3 cellular contexts compared by ENCODE assay signal in the genomic region with DNA sequence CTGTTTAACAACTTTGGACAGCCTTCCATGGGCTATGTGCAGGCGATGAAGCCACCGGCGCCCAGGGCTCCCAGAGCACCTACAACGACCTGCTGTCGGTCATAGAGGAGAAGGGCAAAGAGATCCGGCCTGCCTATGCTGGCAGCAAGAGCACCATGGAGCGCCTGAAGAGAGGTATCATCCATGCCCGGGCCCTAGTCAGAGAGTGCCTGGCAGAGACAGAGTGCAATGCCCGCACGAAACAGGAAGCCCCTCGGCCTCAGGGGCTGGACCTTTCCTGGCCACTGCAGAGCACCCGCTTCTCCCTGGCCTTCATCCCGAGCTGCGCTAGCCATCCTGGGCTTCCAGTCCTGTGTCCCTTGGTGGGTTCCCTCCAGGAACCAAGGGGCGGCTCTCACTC.
TF ChIP-seq lines count a peak whose summit lies in the region.

No MANE protein-coding gene starts in this region.

TF ChIP-seq in GM23338, 12 proteins besides CTCF, POLR2A, EP300 and RAD21 (continues in another document):
- TF ChIP-seq, protein P1, sequence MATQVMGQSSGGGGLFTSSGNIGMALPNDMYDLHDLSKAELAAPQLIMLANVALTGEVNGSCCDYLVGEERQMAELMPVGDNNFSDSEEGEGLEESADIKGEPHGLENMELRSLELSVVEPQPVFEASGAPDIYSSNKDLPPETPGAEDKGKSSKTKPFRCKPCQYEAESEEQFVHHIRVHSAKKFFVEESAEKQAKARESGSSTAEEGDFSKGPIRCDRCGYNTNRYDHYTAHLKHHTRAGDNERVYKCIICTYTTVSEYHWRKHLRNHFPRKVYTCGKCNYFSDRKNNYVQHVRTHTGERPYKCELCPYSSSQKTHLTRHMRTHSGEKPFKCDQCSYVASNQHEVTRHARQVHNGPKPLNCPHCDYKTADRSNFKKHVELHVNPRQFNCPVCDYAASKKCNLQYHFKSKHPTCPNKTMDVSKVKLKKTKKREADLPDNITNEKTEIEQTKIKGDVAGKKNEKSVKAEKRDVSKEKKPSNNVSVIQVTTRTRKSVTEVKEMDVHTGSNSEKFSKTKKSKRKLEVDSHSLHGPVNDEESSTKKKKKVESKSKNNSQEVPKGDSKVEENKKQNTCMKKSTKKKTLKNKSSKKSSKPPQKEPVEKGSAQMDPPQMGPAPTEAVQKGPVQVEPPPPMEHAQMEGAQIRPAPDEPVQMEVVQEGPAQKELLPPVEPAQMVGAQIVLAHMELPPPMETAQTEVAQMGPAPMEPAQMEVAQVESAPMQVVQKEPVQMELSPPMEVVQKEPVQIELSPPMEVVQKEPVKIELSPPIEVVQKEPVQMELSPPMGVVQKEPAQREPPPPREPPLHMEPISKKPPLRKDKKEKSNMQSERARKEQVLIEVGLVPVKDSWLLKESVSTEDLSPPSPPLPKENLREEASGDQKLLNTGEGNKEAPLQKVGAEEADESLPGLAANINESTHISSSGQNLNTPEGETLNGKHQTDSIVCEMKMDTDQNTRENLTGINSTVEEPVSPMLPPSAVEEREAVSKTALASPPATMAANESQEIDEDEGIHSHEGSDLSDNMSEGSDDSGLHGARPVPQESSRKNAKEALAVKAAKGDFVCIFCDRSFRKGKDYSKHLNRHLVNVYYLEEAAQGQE (IDR thresholded peaks at IDR 0.05; ENCODE audit: unreplicated experiment): no peak
- TF ChIP-seq EZH2phosphoT487 (IDR thresholded peaks at IDR 0.05; ENCODE audit: unreplicated experiment): no peak
- TF ChIP-seq ZNF331 (CRISPR knock-in tag; IDR thresholded peaks at IDR 0.05; ENCODE audit: low read depth): no peak
- no peak for TF ChIP-seq EZH2 (IDR thresholded peaks at IDR 0.05; ENCODE audit: low read depth, unreplicated experiment)
- no peak for TF ChIP-seq POLR2AphosphoS5 (IDR thresholded peaks at IDR 0.05; ENCODE audit: low read depth)
- no peak for TF ChIP-seq STAT1 (IDR thresholded peaks at IDR 0.05; ENCODE audit: unreplicated experiment)
- no peak for TF ChIP-seq JUNB (IDR thresholded peaks at IDR 0.05; ENCODE audit: unreplicated experiment)
- TF ChIP-seq ZNF114 (CRISPR knock-in tag; IDR thresholded peaks at IDR 0.05): no peak

TF ChIP-seq in H1, 55 proteins besides CTCF, POLR2A, EP300 and RAD21:
- TF ChIP-seq, protein P2, sequence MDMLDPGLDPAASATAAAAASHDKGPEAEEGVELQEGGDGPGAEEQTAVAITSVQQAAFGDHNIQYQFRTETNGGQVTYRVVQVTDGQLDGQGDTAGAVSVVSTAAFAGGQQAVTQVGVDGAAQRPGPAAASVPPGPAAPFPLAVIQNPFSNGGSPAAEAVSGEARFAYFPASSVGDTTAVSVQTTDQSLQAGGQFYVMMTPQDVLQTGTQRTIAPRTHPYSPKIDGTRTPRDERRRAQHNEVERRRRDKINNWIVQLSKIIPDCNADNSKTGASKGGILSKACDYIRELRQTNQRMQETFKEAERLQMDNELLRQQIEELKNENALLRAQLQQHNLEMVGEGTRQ (IDR thresholded peaks at IDR 0.05; ENCODE audit: low read length): no peak
- TF ChIP-seq KDM4A (IDR thresholded peaks at IDR 0.05; ENCODE audit: low read depth, low read length, severe bottlenecking) (no peak), FOSL1 (IDR thresholded peaks at IDR 0.05; ENCODE audit: insufficient read depth, low read depth, low read length) (no peak), CREB1 (IDR thresholded peaks at IDR 0.05) (no peak), SIRT6 (IDR thresholded peaks at IDR 0.05; ENCODE audit: low read length) (no peak), CHD2 (IDR thresholded peaks at IDR 0.05; ENCODE audit: low read length) (no peak), CTBP2 (IDR thresholded peaks at IDR 0.05; ENCODE audit: borderline replicate concordance, insufficient read depth, insufficient read length, low read length) (no peak), JUN (IDR thresholded peaks at IDR 0.05; ENCODE audit: low read depth, low read length) (no peak), SIX5 (IDR thresholded peaks at IDR 0.05; ENCODE audit: low read depth, low read length) (no peak), MAFK (IDR thresholded peaks at IDR 0.05; ENCODE audit: low read depth, low read length) (no peak), YY1 (IDR thresholded peaks at IDR 0.05; ENCODE audit: low read depth, low read length) (no peak), POU5F1 (IDR thresholded peaks at IDR 0.05; ENCODE audit: low read depth, low read length) (no peak)
- TF ChIP-seq, protein P3, sequence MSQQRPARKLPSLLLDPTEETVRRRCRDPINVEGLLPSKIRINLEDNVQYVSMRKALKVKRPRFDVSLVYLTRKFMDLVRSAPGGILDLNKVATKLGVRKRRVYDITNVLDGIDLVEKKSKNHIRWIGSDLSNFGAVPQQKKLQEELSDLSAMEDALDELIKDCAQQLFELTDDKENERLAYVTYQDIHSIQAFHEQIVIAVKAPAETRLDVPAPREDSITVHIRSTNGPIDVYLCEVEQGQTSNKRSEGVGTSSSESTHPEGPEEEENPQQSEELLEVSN (IDR thresholded peaks at IDR 0.05): no peak
- TF ChIP-seq, protein P4, sequence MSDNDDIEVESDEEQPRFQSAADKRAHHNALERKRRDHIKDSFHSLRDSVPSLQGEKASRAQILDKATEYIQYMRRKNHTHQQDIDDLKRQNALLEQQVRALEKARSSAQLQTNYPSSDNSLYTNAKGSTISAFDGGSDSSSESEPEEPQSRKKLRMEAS (IDR thresholded peaks at IDR 0.05): no peak

TF ChIP-seq in HEK293T, 16 proteins besides CTCF, POLR2A, EP300 and RAD21:
- TF ChIP-seq LEF1 (IDR thresholded peaks at IDR 0.05; ENCODE audit: borderline replicate concordance): no peak
- no peak for TF ChIP-seq SUZ12 (IDR thresholded peaks at IDR 0.05)
- TF ChIP-seq FOXA1 (IDR thresholded peaks at IDR 0.05): no peak
